2 cellular contexts compared by ENCODE assay signal in the genomic region with DNA sequence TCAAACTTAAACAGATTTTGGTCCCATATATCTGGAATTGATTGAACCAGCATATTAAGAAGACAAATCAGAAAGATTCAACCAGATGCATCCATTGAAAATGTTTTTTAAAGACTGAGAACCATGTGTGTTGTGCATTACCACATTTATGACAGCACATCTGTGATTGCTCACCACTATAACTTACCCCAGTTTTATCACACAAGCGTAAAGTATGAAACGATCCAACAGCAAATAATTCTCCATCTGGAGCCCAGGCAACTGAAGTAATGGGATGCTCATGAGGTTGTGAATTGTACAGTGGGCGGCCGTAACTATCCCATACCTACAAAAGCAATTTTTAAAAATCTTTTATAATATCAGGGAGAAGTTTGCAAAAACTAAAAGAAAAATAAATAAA.
TF ChIP-seq lines count a peak whose summit lies in the region.

No MANE protein-coding gene starts in this region.

TF ChIP-seq in SK-N-SH, 30 proteins besides CTCF, POLR2A, EP300 and RAD21 (continued from another document):
- TF ChIP-seq, protein P1, sequence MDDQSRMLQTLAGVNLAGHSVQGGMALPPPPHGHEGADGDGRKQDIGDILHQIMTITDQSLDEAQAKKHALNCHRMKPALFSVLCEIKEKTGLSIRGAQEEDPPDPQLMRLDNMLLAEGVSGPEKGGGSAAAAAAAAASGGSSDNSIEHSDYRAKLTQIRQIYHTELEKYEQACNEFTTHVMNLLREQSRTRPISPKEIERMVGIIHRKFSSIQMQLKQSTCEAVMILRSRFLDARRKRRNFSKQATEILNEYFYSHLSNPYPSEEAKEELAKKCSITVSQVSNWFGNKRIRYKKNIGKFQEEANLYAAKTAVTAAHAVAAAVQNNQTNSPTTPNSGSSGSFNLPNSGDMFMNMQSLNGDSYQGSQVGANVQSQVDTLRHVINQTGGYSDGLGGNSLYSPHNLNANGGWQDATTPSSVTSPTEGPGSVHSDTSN (IDR thresholded peaks at IDR 0.05), result no peak
- TF ChIP-seq FOXM1 (IDR thresholded peaks at IDR 0.05; ENCODE audit: low read depth) (no peak), RFX5 (IDR thresholded peaks at IDR 0.05; ENCODE audit: low read length) (no peak)

TF ChIP-seq in SK-N-SH treated with all-trans-retinoic acid at 6 μM for 48 hours, 23 proteins besides CTCF, POLR2A, EP300 and RAD21 (continued from another document):
- TF ChIP-seq, protein P2, sequence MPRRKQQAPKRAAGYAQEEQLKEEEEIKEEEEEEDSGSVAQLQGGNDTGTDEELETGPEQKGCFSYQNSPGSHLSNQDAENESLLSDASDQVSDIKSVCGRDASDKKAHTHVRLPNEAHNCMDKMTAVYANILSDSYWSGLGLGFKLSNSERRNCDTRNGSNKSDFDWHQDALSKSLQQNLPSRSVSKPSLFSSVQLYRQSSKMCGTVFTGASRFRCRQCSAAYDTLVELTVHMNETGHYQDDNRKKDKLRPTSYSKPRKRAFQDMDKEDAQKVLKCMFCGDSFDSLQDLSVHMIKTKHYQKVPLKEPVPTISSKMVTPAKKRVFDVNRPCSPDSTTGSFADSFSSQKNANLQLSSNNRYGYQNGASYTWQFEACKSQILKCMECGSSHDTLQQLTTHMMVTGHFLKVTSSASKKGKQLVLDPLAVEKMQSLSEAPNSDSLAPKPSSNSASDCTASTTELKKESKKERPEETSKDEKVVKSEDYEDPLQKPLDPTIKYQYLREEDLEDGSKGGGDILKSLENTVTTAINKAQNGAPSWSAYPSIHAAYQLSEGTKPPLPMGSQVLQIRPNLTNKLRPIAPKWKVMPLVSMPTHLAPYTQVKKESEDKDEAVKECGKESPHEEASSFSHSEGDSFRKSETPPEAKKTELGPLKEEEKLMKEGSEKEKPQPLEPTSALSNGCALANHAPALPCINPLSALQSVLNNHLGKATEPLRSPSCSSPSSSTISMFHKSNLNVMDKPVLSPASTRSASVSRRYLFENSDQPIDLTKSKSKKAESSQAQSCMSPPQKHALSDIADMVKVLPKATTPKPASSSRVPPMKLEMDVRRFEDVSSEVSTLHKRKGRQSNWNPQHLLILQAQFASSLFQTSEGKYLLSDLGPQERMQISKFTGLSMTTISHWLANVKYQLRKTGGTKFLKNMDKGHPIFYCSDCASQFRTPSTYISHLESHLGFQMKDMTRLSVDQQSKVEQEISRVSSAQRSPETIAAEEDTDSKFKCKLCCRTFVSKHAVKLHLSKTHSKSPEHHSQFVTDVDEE (CRISPR knock-in tag; IDR thresholded peaks at IDR 0.05), result no peak
- no peak for TF ChIP-seq PPARA (CRISPR knock-in tag; IDR thresholded peaks at IDR 0.05; ENCODE audit: borderline replicate concordance)
- no peak for TF ChIP-seq BACH2 (CRISPR knock-in tag; IDR thresholded peaks at IDR 0.05; ENCODE audit: borderline replicate concordance)
